Comparison of ENCODE assay signal across 16 cellular contexts in the genomic region with DNA sequence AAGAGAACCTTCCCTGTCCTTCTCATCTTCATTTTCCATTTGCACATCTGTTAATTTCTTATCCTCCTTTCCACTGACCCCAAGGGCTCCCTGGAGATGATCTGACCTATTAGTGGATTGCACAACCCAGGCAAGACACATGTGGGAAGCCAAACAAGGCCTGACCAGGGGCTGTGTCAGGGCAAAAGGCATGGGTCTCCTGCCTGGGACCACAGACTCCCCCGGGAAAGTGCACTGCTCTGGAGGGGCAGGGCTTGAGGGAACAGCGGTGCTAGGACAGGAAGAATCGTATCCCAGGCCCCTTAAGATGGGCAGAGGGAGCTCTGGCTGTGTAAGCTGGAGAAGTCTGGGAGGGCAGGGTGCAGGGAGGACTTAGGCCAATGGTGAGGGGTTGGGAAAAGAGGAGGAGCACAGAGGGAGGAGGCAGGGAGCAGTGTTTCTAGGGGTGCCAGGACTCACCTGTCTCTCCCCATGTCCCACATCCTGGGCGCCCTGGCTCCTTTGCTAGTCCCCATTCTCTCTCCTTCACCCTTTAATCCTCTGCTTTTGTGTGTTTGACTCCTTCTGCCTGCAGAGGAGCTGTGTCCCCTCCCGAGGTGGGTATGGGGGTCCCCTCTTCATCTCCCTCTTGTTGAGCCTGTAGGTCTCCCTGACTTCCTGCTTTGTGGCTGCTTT. TPM values are rescaled to one million over a fixed set of nuclear protein-coding genes. Genes with fewer than 3 reads are reported as not detected.
A peak's percentile ranks its signal among the peaks of the same experiment; 100 is the strongest.
DNase-seq lines count a peak whose midpoint lies in the region; TF ChIP-seq lines count a peak whose summit lies in the region.
"Had no signal": no experiment of that assay in that cellular context is flagged by ENCODE, and none has a peak within 500 bp of the region (broad histone marks: within the 10 kb centered on the region; RNA-seq: fewer than 3 reads in every experiment).

No MANE protein-coding gene starts in this region.

- TF ChIP-seq CTCF in spleen (IDR thresholded peaks at IDR 0.05 in 8 of 11, conservative IDR thresholded peaks at IDR 0.05 in 3 of 11) (no peak), GM10248 (IDR thresholded peaks at IDR 0.05; ENCODE audit: control extremely low read depth, extremely low read depth, low read depth, missing control alignments) (no peak)

- H3K27me3 ChIP-seq in spleen (replicated peaks in 1 of 7) = no peaks in the 10 kb centered on the region

- CTCF ChIA-PET in GM10248 (lab: Yijun Ruan, JAX) = no interaction called here

- no peak overlapping the region for H3K4me3 ChIP-seq in Jurkat, Clone E6-1 (ENCODE audit: low read length)
- no peak overlapping the region for H3K4me3 ChIP-seq in spleen

- intact Hi-C loops in spleen (cut with DNase I; ENCODE audit: low total_unique reads) = no loop called here

- no peak for TF ChIP-seq POLR2A in spleen (IDR thresholded peaks at IDR 0.05)

- peak overlapping the region; percentile 59 for H3K27ac ChIP-seq in caudate nucleus (ENCODE audit: low read depth, low read length)
- H3K27ac ChIP-seq in spleen = peak overlapping the region in 3 of 8 donors; percentile 2 to 45 (median 13)
- H3K27ac ChIP-seq: C4-2B had no signal

- WGBS in spleen, 5 donors = 70 to 86% (median 76%) methylated on average over 5 of the region's 5 CpGs

- H3K36me3 ChIP-seq in spleen = peaks cover 0 to 69% (median 37%) of the 10 kb centered on the region in 6 donors

- no peaks in the 10 kb centered on the region for H3K9me3 ChIP-seq in spleen

- peaks cover 11 to 68% (median 31%) of the 10 kb centered on the region in 6 donors for H3K4me1 ChIP-seq in spleen

- POLR2A ChIA-PET in GM10248 (lab: Yijun Ruan, JAX) = no interaction called here

- DNase-seq in Jurkat, Clone E6-1 (ENCODE audit: low read depth, low spot score) = peak; percentile 16
- DNase-seq in caudate nucleus (lab: John Stamatoyannopoulos, UW) (no peak), islet precursor cell (peak; percentile 33), spleen (peak; percentile 62), NCI-H2227 (lab: John Stamatoyannopoulos, UW; ENCODE audit: unreplicated experiment) (no peak), GM10248 (ENCODE audit: extremely low spot score) (no peak)
- DNase-seq in activated CD4-positive, CD25-positive, alpha-beta regulatory T cell (lab: John Stamatoyannopoulos, UW) = no peak
- DNase-seq: activated CD4-positive, alpha-beta T cell treated with anti-CD3 and anti-CD28 coated beads for 4 hours; activated T-cell treated with anti-CD3 and anti-CD28 coated beads, Interleukin-2, amount 50 U/mL, for 72 hours; foreskin melanocyte; midbrain; MM.1S; NCI-H2029; NCI-H526; T-helper 1 cell had no signal

RNA-seq across cellular contexts. Expression of a gene that starts 25.3 kb away (rescaled TPM):
- polyA plus RNA-seq in Jurkat, Clone E6-1 (2012; ENCODE audit: insufficient read depth, insufficient read length) = 0.11 TPM
- 10 to 100 TPM; 31.5 to 77.7 (median 56.2) TPM for total RNA-seq in spleen
- 10 to 100 TPM in 2 of 3 donors, 1 to 10 TPM in 1; 4.5 to 17.1 (median 12.3) TPM for polyA plus RNA-seq in spleen

Comparison
In these comparisons a context has a peak if more than half of its experiments do, and no peak if none do; other contexts are left out.
1. DNase-seq: peak in Jurkat, Clone E6-1 (single experiment), islet precursor cell (single experiment) and spleen (single experiment); none in caudate nucleus (0 of 61), activated CD4-positive, CD25-positive, alpha-beta regulatory T cell (0 of 4), NCI-H2227 (single experiment) and GM10248 (single experiment).